Comparison of ENCODE assay signal across 8 cellular contexts in the genomic region with DNA sequence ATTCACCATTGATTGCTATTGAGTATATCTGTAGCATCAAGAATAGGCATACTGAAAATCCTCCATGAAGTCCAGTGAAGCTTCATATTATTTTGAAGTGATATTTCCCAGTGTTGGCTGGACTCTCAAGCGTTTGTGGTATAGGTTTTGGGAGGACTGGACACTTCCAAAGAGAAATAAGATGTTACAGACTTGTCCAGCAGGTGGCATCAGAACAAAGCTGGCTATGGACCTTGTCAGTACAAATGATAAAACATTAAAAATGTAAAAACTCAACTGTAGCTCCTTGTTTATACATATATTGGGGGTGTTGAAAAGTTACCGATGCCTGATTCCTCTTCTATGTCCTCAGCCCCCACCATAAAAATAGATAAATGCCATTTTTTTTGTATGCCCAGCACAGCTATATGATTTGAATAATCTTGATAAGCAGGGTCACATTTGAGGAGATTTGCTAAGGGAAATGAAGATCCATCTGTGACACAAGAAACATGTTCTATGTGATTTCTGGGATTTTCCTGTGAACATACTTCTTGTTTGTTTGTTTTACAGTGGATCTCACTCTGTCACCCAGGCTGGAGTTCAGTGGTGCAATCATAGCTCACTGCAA. TPM values are rescaled to one million over a fixed set of nuclear protein-coding genes. Genes with fewer than 3 reads are reported as not detected.
DNase-seq lines count a peak whose midpoint lies in the region; ATAC-seq and TF ChIP-seq lines count a peak whose summit lies in the region.

No MANE protein-coding gene starts in this region.

- H3K4me1 ChIP-seq in body of pancreas, result no peaks in the 10 kb centered on the region

- H3K9me3 ChIP-seq in body of pancreas, result no peaks in the 10 kb centered on the region

- no peak overlapping the region for H3K4me3 ChIP-seq in body of pancreas

- TF ChIP-seq POLR2A in body of pancreas (IDR thresholded peaks at IDR 0.05), result no peak

- H3K27ac ChIP-seq in C4-2B (no peak overlapping the region), body of pancreas (no peak overlapping the region)

- DNase-seq in GM10266 (ENCODE audit: extremely low spot score) (peak; percentile 34), NCI-H2196 treated with DMSO at 0.1 percent for 48 hours (lab: John Stamatoyannopoulos, UW; ENCODE audit: unreplicated experiment) (peak; percentile 3), body of pancreas (peak; percentile 30 to 49 (median 36)), kidney glomerular epithelial cell (lab: John Stamatoyannopoulos, UW) (peak; percentile 24), HK-2 (ENCODE audit: unreplicated experiment) (no peak)

- TF ChIP-seq CTCF in C4-2B (conservative IDR thresholded peaks at IDR 0.05), result peak; percentile 88
- peak; percentile 60 for TF ChIP-seq CTCF in GM10266 (IDR thresholded peaks at IDR 0.05; ENCODE audit: control insufficient read depth, insufficient read depth, low read depth, missing control alignments)
- peak; percentile 37 to 55 (median 51) for TF ChIP-seq CTCF in body of pancreas (IDR thresholded peaks at IDR 0.05)

- 0 to 7% methylated on average over 2 of the region's 2 CpGs for WGBS in body of pancreas, 2 donors

- ATAC-seq in body of pancreas, result no peak
- no peak for ATAC-seq in GM19023 (IDR thresholded peaks at IDR 0.05; ENCODE audit: unreplicated experiment)
- ATAC-seq in HG03565 (IDR thresholded peaks at IDR 0.05; ENCODE audit: unreplicated experiment), result no peak

- intact Hi-C loops in body of pancreas (cut with DNase I), result no loop called here

- H3K27me3 ChIP-seq in body of pancreas, result no peaks in the 10 kb centered on the region

- no peaks in the 10 kb centered on the region for H3K36me3 ChIP-seq in body of pancreas (replicated peaks in 1 of 2; ENCODE audit: insufficient read depth in 1 of 2, low read depth in 2 of 2)

RNA-seq across cellular contexts. Expression of a gene that starts 54.5 kb away (rescaled TPM):
- total RNA-seq in body of pancreas, result not detected
